In the genomic region with DNA sequence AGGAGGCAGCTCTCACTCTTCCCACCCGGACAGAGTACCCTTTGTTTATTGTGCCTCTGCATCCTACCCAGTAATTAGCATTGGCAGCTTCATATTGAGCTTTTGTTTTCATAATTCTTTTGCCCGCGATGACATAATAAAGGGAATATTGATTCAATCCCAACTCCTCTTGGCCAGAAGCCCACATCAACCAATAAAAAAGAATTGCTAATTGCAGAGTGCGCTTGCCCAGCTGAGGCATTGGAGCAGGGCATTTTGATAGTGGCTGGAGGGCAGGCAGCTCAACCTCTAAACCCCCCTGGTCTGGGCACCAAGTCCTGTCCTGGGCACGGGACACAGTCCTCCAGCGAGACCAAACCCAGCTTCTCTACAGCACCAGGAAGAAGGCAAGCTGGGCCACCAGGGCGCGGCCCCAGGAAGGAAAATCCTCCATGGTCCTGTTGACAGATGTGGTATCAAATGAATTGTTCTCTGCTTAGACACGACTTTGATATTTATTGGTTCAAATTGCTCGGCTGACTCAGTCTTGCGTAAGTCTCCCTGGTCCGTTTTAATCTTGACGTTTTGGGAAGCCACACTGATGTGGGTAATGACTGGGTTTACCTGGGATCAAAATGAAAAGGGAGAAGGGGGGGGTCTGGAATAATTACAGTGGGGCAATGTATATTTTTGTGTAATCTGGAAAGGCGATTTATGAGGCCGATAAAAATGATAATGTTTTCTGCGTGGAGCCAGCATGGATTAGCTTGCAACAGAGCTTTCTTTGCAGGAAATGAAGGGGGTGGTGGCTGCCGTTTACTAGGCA, we compare ENCODE assay signal across 8 cellular contexts.
DNase-seq lines count a peak whose midpoint lies in the region; ATAC-seq lines count a peak whose summit lies in the region.

No MANE protein-coding gene starts in this region.

- H3K4me2 ChIP-seq in trophoblast cell (ENCODE audit: low read length): no peak overlapping the region

- no peak overlapping the region for H2AFZ ChIP-seq in trophoblast cell (ENCODE audit: insufficient read depth, low read length, poor library complexity)

- H2BK12ac ChIP-seq in trophoblast cell (ENCODE audit: low read length): no peak overlapping the region

- no peak overlapping the region for H3K27ac ChIP-seq in trophoblast cell (ENCODE audit: low read depth, low read length)

- no peaks in the 10 kb centered on the region for H3K79me1 ChIP-seq in trophoblast cell (ENCODE audit: low read length)

- ATAC-seq in HG02588 (IDR thresholded peaks at IDR 0.05; ENCODE audit: unreplicated experiment): no peak
- no peak for ATAC-seq in stimulated activated naive CD8-positive, alpha-beta T cell treated with anti-CD3 and anti-CD28 coated beads, Interleukin-15, amount 100 ng/mL, for 72 hours

- H3K9me3 Mint-ChIP-seq in stimulated activated naive CD8-positive, alpha-beta T cell treated with anti-CD3 and anti-CD28 coated beads, Interleukin-15, amount 100 ng/mL, for 72 hours: peaks cover 4 to 12% of the 10 kb centered on the region in 2 donors

- H3K4me1 Mint-ChIP-seq in stimulated activated naive CD8-positive, alpha-beta T cell treated with anti-CD3 and anti-CD28 coated beads, Interleukin-15, amount 100 ng/mL, for 72 hours: no peaks in the 10 kb centered on the region

- peaks cover 6% of the 10 kb centered on the region for H3K9me3 ChIP-seq in trophoblast cell (ENCODE audit: insufficient read depth, low read depth, low read length)

- H3K27me3 Mint-ChIP-seq in stimulated activated naive CD8-positive, alpha-beta T cell treated with anti-CD3 and anti-CD28 coated beads, Interleukin-15, amount 100 ng/mL, for 72 hours: peaks cover 13% of the 10 kb centered on the region

- H2BK120ac ChIP-seq in trophoblast cell (ENCODE audit: insufficient read depth, low read length, poor library complexity): no peak overlapping the region

- DNase-seq in DMS153 treated with DMSO at 0.1 percent for 48 hours (lab: John Stamatoyannopoulos, UW; ENCODE audit: unreplicated experiment): peak; percentile 46
- peak; percentile 91 for DNase-seq in NCI-H748 treated with DMSO at 0.1 percent for 48 hours (lab: John Stamatoyannopoulos, UW)
- DNase-seq in cerebellum (ENCODE audit: low spot score): peak; percentile 7
- peak; percentile 75 to 82 for DNase-seq in trophoblast cell
- no peak for DNase-seq in stimulated activated CD4-positive, alpha-beta T cell treated with anti-CD3 and anti-CD28 coated beads, Interleukin-2, amount 100 ng/mL, for 24 hours
- DNase-seq in stimulated activated naive CD8-positive, alpha-beta T cell treated with anti-CD3 and anti-CD28 coated beads, Interleukin-15, amount 100 ng/mL, for 72 hours: no peak
- DNase-seq in NCI-H510A (lab: John Stamatoyannopoulos, UW): no peak

- no peaks in the 10 kb centered on the region for H3K79me2 ChIP-seq in trophoblast cell (ENCODE audit: control insufficient read depth, insufficient read depth, low read length, poor library complexity)

- no peak overlapping the region for H3K23ac ChIP-seq in trophoblast cell (ENCODE audit: low read length)

- no peak overlapping the region for H3K18ac ChIP-seq in trophoblast cell (ENCODE audit: low read length)

- no peak overlapping the region for H4K8ac ChIP-seq in trophoblast cell (ENCODE audit: low read depth, low read length)

- H3K27me3 ChIP-seq in trophoblast cell (ENCODE audit: insufficient read depth, low read length): no peaks in the 10 kb centered on the region

- H3K9ac ChIP-seq in trophoblast cell (ENCODE audit: low read length): no peak overlapping the region

- WGBS in trophoblast cell (ENCODE audit: extremely low coverage, insufficient coverage, insufficient read length): no CpG with 5 or more reads among the region's 17 CpGs

- H2BK5ac ChIP-seq in trophoblast cell (ENCODE audit: low read depth, low read length, poor library complexity): no peak overlapping the region

- no peak overlapping the region for H2AK5ac ChIP-seq in trophoblast cell (ENCODE audit: low read length)

- no peak overlapping the region for H3K14ac ChIP-seq in trophoblast cell (ENCODE audit: low read length)

- no peak overlapping the region for H3K4me3 Mint-ChIP-seq in stimulated activated naive CD8-positive, alpha-beta T cell treated with anti-CD3 and anti-CD28 coated beads, Interleukin-15, amount 100 ng/mL, for 72 hours

- no peaks in the 10 kb centered on the region for H3K4me1 ChIP-seq in trophoblast cell (ENCODE audit: control insufficient read depth in 1 of 2, insufficient read depth in 2 of 2, low read length in 2 of 2)

- no peak overlapping the region for H3K4me3 ChIP-seq in trophoblast cell (ENCODE audit: low read depth, low read length)

- H3K27ac Mint-ChIP-seq in stimulated activated naive CD8-positive, alpha-beta T cell treated with anti-CD3 and anti-CD28 coated beads, Interleukin-15, amount 100 ng/mL, for 72 hours: no peak overlapping the region

- H4K12ac ChIP-seq in trophoblast cell (ENCODE audit: low read depth, low read length): no peak overlapping the region

- H4K91ac ChIP-seq in trophoblast cell (ENCODE audit: low read depth, low read length): no peak overlapping the region

- H3K4ac ChIP-seq in trophoblast cell (ENCODE audit: low read depth, low read length): no peak overlapping the region

- no peaks in the 10 kb centered on the region for H3K36me3 ChIP-seq in trophoblast cell (ENCODE audit: control insufficient read depth in 1 of 2, insufficient read depth in 2 of 2, low read length in 2 of 2)

Comparison
In these comparisons a context has a peak if more than half of its experiments do, and no peak if none do; other contexts are left out.
1. DNase-seq: peak in DMS153 treated with DMSO at 0.1 percent for 48 hours (single experiment), NCI-H748 treated with DMSO at 0.1 percent for 48 hours (single experiment), cerebellum (single experiment) and trophoblast cell (2 of 2); none in stimulated activated CD4-positive, alpha-beta T cell treated with anti-CD3 and anti-CD28 coated beads, Interleukin-2, amount 100 ng/mL, for 24 hours (0 of 2), stimulated activated naive CD8-positive, alpha-beta T cell treated with anti-CD3 and anti-CD28 coated beads, Interleukin-15, amount 100 ng/mL, for 72 hours (0 of 2) and NCI-H510A (single experiment).